Comparison of ENCODE assay signal across 8 cellular contexts in the genomic region with DNA sequence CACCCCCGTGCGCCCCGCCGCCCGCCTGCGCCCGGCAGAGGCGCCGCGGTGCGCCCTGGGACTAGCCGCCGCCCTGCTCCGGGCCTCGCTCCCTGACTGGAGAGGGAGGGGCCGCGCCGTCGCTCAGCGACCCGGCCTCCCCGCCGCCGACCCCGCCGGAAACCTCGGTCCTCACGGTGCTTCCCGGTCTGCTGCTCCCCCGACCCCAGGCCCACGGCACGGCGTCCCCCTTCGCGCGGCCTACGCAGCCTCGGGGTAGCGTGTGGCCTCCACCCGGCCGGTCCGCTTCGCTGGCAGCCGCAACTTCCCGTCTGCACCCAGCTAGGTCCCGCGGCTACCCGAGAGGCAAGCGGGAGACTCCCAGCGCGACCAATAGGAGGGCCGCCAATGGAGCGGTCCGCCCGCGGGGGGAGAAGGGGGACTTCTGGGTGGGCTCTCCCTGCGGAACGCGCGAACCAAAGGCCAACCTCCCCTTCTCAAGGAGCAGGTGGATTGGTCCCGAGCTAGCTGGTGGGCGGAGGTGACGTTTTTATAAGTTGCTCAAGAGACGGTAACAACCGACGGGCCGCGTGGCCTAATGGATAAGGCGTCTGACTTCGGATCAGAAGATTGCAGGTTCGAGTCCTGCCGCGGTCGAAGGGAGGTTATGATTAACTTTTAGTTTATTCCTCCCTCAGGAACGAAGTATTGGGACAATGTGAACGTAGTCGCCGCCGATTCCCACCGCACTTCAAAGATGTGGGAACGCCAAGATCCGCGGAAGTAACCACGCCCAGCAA. TPM values are rescaled to one million over a fixed set of nuclear protein-coding genes. Genes with fewer than 3 reads are reported as not detected.
DNase-seq lines count a peak whose midpoint lies in the region; ATAC-seq lines count a peak whose summit lies in the region.

TSS of gene POLG (minus strand) at position 315 of the 779 bp plus-strand sequence. CDS start 1,070 bp downstream, outside the sequence.

- DNase-seq in NCI-H2081 (lab: John Stamatoyannopoulos, UW) (peak; percentile 99), T1000 (lab: John Stamatoyannopoulos, UW) (peak; percentile 97), astrocyte of the hippocampus (ENCODE audit: low read depth, low spot score) (peak; percentile 99), hepatic stellate cell (ENCODE audit: low spot score) (peak; percentile 98), aorta (peak; percentile 99)

- H3K27ac ChIP-seq in rectal smooth muscle tissue (ENCODE audit: low read depth, low read length) (peak within 1 kb of the TSS; percentile 90), aorta (ENCODE audit: low read depth in 1 of 2, low read length in 2 of 2) (peak within 1 kb of the TSS in 1 of 2 donors; percentile 82)

- H3K4me1 ChIP-seq in rectal smooth muscle tissue (ENCODE audit: control insufficient read depth, insufficient read depth, low read length) (peaks cover 20% of the 10 kb centered on the region), aorta (ENCODE audit: control insufficient read depth in 1 of 2, insufficient read depth in 2 of 2, low read length in 2 of 2) (no peaks in the 10 kb centered on the region)

- 0 to 1% methylated on average over 81 to 84 of the region's 84 CpGs for WGBS in aorta, 2 donors

- no peaks in the 10 kb centered on the region for H3K9me3 ChIP-seq in aorta (ENCODE audit: control insufficient read depth, low read length)

- H3K27me3 ChIP-seq in rectal smooth muscle tissue (ENCODE audit: control insufficient read depth, insufficient read depth, low read length) (no peaks in the 10 kb centered on the region), aorta (ENCODE audit: control insufficient read depth in 1 of 2, insufficient read depth in 2 of 2, low read length in 1 of 2) (no peaks in the 10 kb centered on the region)

- H3K9ac ChIP-seq in rectal smooth muscle tissue (ENCODE audit: low read length), result peak within 1 kb of the TSS; percentile 73

- ATAC-seq in GM18508 (IDR thresholded peaks at IDR 0.05; ENCODE audit: insufficient read depth, unreplicated experiment) (peak; percentile 68), HG03025 (IDR thresholded peaks at IDR 0.05; ENCODE audit: low FRiP score, unreplicated experiment) (peak; percentile 88), aorta (ENCODE audit: low FRiP score) (peak; percentile 99)

- H3K4me3 ChIP-seq in rectal smooth muscle tissue (ENCODE audit: low read length), result peak within 1 kb of the TSS; percentile 79
- peak within 1 kb of the TSS; percentile 55 to 58 for H3K4me3 ChIP-seq in aorta (ENCODE audit: low read length in 2 of 2)

- H3K36me3 ChIP-seq in rectal smooth muscle tissue (ENCODE audit: control insufficient read depth, insufficient read depth, low read length), result peaks cover 11% of the 10 kb centered on the region
- H3K36me3 ChIP-seq in aorta (ENCODE audit: control insufficient read depth in 1 of 2, insufficient read depth in 2 of 2, low read length in 1 of 2), result peaks cover 0 to 5% of the 10 kb centered on the region in 2 donors

- intact Hi-C loops in aorta (cut with DNase I), result no loop called here

RNA-seq across cellular contexts. Expression of gene POLG, which starts in this region (rescaled TPM):
- 10 to 100 TPM; 55.6 to 59.2 TPM for total RNA-seq in aorta
- polyA plus RNA-seq in aorta, result 10 to 100 TPM; 18.4 to 61.9 TPM
